Comparison of ENCODE assay signal across 1 cellular context in the genomic region with DNA sequence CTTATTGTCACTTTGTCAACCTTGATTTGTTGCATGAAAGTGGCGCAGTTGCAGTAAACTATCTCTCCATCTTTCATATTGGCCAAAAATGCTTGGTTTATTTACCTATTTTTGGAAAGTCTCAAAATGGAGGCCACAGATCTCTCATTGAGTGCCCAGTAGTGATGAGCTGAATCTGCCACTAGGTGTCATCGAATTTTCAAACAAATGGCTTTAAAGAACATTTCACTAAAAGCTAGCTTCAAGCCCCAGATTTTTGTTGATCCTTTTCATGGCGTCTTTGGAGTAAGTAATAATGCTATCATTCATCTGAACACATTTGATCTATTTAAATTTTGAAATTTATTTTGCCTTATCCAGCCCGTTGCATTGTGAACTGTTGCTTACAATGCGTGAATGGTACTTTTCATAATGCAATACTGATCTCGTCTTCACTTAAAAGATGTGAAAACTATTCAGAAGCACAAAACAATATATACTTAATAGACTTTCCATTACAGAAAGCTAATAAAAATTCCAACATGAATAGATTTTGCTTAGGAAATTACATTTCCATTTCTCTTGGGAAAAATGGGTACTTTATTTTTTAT.
TF ChIP-seq lines count a peak whose summit lies in the region.

No MANE protein-coding gene starts in this region.

TF ChIP-seq in H1, 55 proteins besides CTCF, POLR2A, EP300 and RAD21 (continued from another document):
- TF ChIP-seq RNF2 (IDR thresholded peaks at IDR 0.05; ENCODE audit: borderline replicate concordance, low read depth, low read length, missing control alignments, poor library complexity, severe bottlenecking), result no peak
- TF ChIP-seq, protein P1, sequence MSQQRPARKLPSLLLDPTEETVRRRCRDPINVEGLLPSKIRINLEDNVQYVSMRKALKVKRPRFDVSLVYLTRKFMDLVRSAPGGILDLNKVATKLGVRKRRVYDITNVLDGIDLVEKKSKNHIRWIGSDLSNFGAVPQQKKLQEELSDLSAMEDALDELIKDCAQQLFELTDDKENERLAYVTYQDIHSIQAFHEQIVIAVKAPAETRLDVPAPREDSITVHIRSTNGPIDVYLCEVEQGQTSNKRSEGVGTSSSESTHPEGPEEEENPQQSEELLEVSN (IDR thresholded peaks at IDR 0.05), result no peak
